8 cellular contexts compared by ENCODE assay signal in the genomic region with DNA sequence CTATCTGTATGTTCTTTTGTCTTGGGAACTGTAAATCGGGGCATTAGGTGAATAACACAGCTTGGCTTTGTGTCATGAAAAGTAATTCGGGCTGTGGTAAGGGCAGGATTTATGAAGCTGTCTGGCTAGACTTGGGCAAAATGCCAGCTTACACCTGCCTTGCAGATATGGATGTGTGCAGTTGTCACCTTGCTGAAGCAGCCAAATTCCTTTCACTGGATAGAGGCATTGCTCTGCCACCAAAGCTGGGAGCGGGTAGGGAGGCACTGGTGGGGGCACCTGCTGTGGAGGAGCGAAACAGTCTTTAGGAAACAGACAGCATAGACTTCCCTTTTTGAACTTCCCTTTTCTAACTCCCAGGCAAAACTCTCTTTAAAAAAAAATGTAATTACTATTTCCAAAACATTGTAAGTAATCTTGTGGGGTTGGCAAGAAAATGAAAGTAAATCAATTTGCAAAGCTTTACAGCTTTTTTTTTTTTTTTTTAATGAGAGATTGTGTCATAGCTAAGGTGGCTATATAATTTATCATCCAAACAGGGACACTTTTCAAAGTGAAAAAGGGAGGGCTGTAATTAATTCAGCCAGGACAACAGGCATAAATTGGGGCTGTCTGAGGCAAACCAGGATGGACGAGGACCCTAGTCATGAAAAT.
DNase-seq lines count a peak whose midpoint lies in the region; ATAC-seq lines count a peak whose summit lies in the region.

No MANE protein-coding gene starts in this region.

- peaks cover 0 to 5% (median 2%) of the 10 kb centered on the region in 5 donors for H3K9me3 Mint-ChIP-seq in CD8-positive, alpha-beta memory T cell
- peaks cover 2% of the 10 kb centered on the region for H3K9me3 Mint-ChIP-seq in activated CD8-positive, alpha-beta memory T cell treated with anti-CD3 and anti-CD28 coated beads, Interleukin-2, amount 10 ng/mL, durations not matched to agents 7 days and 5 days (ENCODE audit: low read depth)

- CTCF ChIA-PET in CD8-positive, alpha-beta memory T cell (lab: Charles Lee): no interaction called here
- CTCF ChIA-PET in activated CD8-positive, alpha-beta memory T cell treated with anti-CD3 and anti-CD28 coated beads, Interleukin-2, amount 10 ng/mL, durations not matched to agents 7 days and 5 days (lab: Charles Lee): no interaction called here

- H3K27me3 ChIP-seq in CD8-positive, alpha-beta memory T cell (ENCODE audit: insufficient read depth, low read length, poor library complexity, severe bottlenecking): no peaks in the 10 kb centered on the region

- POLR2A ChIA-PET in CD8-positive, alpha-beta memory T cell (lab: Charles Lee): no interaction called here

- no peak overlapping the region for H3K4me3 Mint-ChIP-seq in CD8-positive, alpha-beta memory T cell
- H3K4me3 Mint-ChIP-seq in activated CD8-positive, alpha-beta memory T cell treated with anti-CD3 and anti-CD28 coated beads, Interleukin-2, amount 10 ng/mL, durations not matched to agents 7 days and 5 days: no peak overlapping the region

- DNase-seq in NCI-H1105 treated with DMSO at 0.1 percent for 48 hours (lab: John Stamatoyannopoulos, UW): peak; percentile 92
- peak; percentile 94 for DNase-seq in SKM-1 treated with dmso at 0.1 percent for 144 hours (lab: John Stamatoyannopoulos, UW; ENCODE audit: unreplicated experiment)
- DNase-seq in left kidney (ENCODE audit: low read depth, low spot score): peak; percentile 88
- no peak for DNase-seq in EL
- no peak for DNase-seq in CD8-positive, alpha-beta memory T cell
- DNase-seq in activated CD8-positive, alpha-beta memory T cell treated with anti-CD3 and anti-CD28 coated beads, Interleukin-2, amount 10 ng/mL, durations not matched to agents 7 days and 5 days: no peak

- no peaks in the 10 kb centered on the region for H3K4me1 ChIP-seq in CD8-positive, alpha-beta memory T cell (ENCODE audit: insufficient read depth, low read length)

- H3K9me3 ChIP-seq in CD8-positive, alpha-beta memory T cell (ENCODE audit: low read length): no peaks in the 10 kb centered on the region

- H3K4me1 Mint-ChIP-seq in CD8-positive, alpha-beta memory T cell: no peaks in the 10 kb centered on the region
- H3K4me1 Mint-ChIP-seq in activated CD8-positive, alpha-beta memory T cell treated with anti-CD3 and anti-CD28 coated beads, Interleukin-2, amount 10 ng/mL, durations not matched to agents 7 days and 5 days: no peaks in the 10 kb centered on the region

- H3K4me3 ChIP-seq in CD8-positive, alpha-beta memory T cell (ENCODE audit: low read length): no peak overlapping the region

- no peak overlapping the region for H3K27ac ChIP-seq in CD8-positive, alpha-beta memory T cell (ENCODE audit: low read depth, low read length)

- no peaks in the 10 kb centered on the region for H3K36me3 ChIP-seq in CD8-positive, alpha-beta memory T cell (ENCODE audit: insufficient read depth, low read length)

- no peaks in the 10 kb centered on the region for H3K36me3 Mint-ChIP-seq in CD8-positive, alpha-beta memory T cell
- no peaks in the 10 kb centered on the region for H3K36me3 Mint-ChIP-seq in activated CD8-positive, alpha-beta memory T cell treated with anti-CD3 and anti-CD28 coated beads, Interleukin-2, amount 10 ng/mL, durations not matched to agents 7 days and 5 days

- H3K27me3 Mint-ChIP-seq in CD8-positive, alpha-beta memory T cell: no peaks in the 10 kb centered on the region
- no peaks in the 10 kb centered on the region for H3K27me3 Mint-ChIP-seq in activated CD8-positive, alpha-beta memory T cell treated with anti-CD3 and anti-CD28 coated beads, Interleukin-2, amount 10 ng/mL, durations not matched to agents 7 days and 5 days

- H3K27ac Mint-ChIP-seq in CD8-positive, alpha-beta memory T cell: no peak overlapping the region
- H3K27ac Mint-ChIP-seq in activated CD8-positive, alpha-beta memory T cell treated with anti-CD3 and anti-CD28 coated beads, Interleukin-2, amount 10 ng/mL, durations not matched to agents 7 days and 5 days: no peak overlapping the region

- peak; percentile 58 for ATAC-seq in GM18502 (IDR thresholded peaks at IDR 0.05; ENCODE audit: poor library complexity, unreplicated experiment)
- peak; percentile 64 for ATAC-seq in HG02678 (IDR thresholded peaks at IDR 0.05; ENCODE audit: unreplicated experiment)
- ATAC-seq in activated CD8-positive, alpha-beta memory T cell treated with anti-CD3 and anti-CD28 coated beads, Interleukin-2, amount 10 ng/mL, durations not matched to agents 7 days and 5 days: no peak

Comparison
In these comparisons a context has a peak if more than half of its experiments do, and no peak if none do; other contexts are left out.
1. DNase-seq: peak in NCI-H1105 treated with DMSO at 0.1 percent for 48 hours (single experiment), SKM-1 treated with dmso at 0.1 percent for 144 hours (single experiment) and left kidney (single experiment); none in EL (single experiment), CD8-positive, alpha-beta memory T cell (0 of 5) and activated CD8-positive, alpha-beta memory T cell treated with anti-CD3 and anti-CD28 coated beads, Interleukin-2, amount 10 ng/mL, durations not matched to agents 7 days and 5 days (single experiment).